In the genomic region with DNA sequence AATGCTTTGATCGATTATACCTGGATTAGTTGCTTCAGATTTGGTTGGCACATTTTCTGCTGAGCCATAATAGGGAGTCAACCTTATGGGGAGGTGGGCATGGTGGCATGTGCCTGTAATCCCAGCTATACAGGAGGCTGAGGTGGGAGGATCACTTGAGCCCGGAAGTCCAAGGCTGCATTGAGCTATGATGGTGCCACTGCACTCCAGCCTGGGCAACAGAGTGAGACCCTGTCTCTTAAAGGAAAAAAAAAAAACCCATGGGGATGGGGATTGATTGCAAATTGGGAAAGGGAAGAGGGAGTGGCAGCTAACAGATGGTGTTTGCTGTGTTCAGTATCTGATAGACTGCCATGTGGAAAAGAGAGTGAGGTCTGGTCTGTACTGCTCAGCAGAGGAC, we compare ENCODE assay signal across 12 cellular contexts. TPM values are rescaled to one million over a fixed set of nuclear protein-coding genes. Genes with fewer than 3 reads are reported as not detected.
DNase-seq lines count a peak whose midpoint lies in the region; ATAC-seq, FAIRE-seq and TF ChIP-seq lines count a peak whose summit lies in the region.
"Had no signal": no experiment of that assay in that cellular context is flagged by ENCODE, and none has a peak within 500 bp of the region (broad histone marks: within the 10 kb centered on the region; RNA-seq: fewer than 3 reads in every experiment).

No MANE protein-coding gene starts in this region.

- H3K27me3 Mint-ChIP-seq in activated T-cell treated with anti-CD3 and anti-CD28 coated beads, Interleukin-2, amount 50 U/mL, for 4 hours (ENCODE audit: low read depth): no peaks in the 10 kb centered on the region
- H3K27me3 Mint-ChIP-seq in HFFc6 (ENCODE audit: insufficient read depth) (peaks cover 3% of the 10 kb centered on the region), natural killer cell (ENCODE audit: low read depth in 2 of 2) (no peaks in the 10 kb centered on the region)
- H3K27me3 Mint-ChIP-seq in activated T-helper 1 cell treated with anti-CD3 and anti-CD28 coated beads, Interleukin-12 subunit alpha, Interleukin-12 subunit beta, Interleukin-2, Interleukin-4 antibody, amounts not matched to agents 30 ng/mL and 10 ng/mL and 1 ng/mL, durations not matched to agents 14 hours and 24 hours and 36 hours (ENCODE audit: insufficient read depth): no peaks in the 10 kb centered on the region

- no peak for TF ChIP-seq CTCF in HFFc6 (IDR thresholded peaks at IDR 0.05)
- no peak for TF ChIP-seq CTCF in natural killer cell (IDR thresholded peaks at IDR 0.05)

- FAIRE-seq in HTR-8/SVneo (lab: Jason Lieb, UNC): no peak

- H3K4me3 Mint-ChIP-seq in activated T-cell treated with anti-CD3 and anti-CD28 coated beads, Interleukin-2, amount 50 U/mL, for 4 hours: peak overlapping the region; percentile 47
- H3K4me3 Mint-ChIP-seq in HFFc6 (no peak overlapping the region), natural killer cell (peak overlapping the region; percentile 76)
- peak overlapping the region; percentile 32 for H3K4me3 Mint-ChIP-seq in activated T-helper 1 cell treated with anti-CD3 and anti-CD28 coated beads, Interleukin-12 subunit alpha, Interleukin-12 subunit beta, Interleukin-2, Interleukin-4 antibody, amounts not matched to agents 30 ng/mL and 10 ng/mL and 1 ng/mL, durations not matched to agents 14 hours and 24 hours and 36 hours

- DNase-seq in activated T-cell treated with anti-CD3 and anti-CD28 coated beads, Interleukin-2, amount 50 U/mL, for 4 hours: no peak
- DNase-seq in activated T-cell treated with anti-CD3 and anti-CD28 coated beads for 4 hours (no peak), HFFc6 (no peak), natural killer cell (no peak), HTR-8/SVneo (ENCODE audit: insufficient read length, low spot score) (no peak), COR-L47 (lab: John Stamatoyannopoulos, UW) (no peak)
- no peak for DNase-seq in activated T-helper 1 cell treated with anti-CD3 and anti-CD28 coated beads, Interleukin-12 subunit alpha, Interleukin-12 subunit beta, Interleukin-2, Interleukin-4 antibody, amounts not matched to agents 30 ng/mL and 10 ng/mL and 1 ng/mL, durations not matched to agents 14 hours and 24 hours and 36 hours (ENCODE audit: low spot score)
- DNase-seq: GM23248, mesenchymal stem cell, NCI-H2029 treated with DMSO at 0.1 percent for 48 hours, NCI-H526 had no signal

- H3K27ac Mint-ChIP-seq in HFFc6 (peak overlapping the region; percentile 70), natural killer cell (peak overlapping the region; percentile 83 to 99)
- peak overlapping the region; percentile 65 for H3K27ac Mint-ChIP-seq in activated T-helper 1 cell treated with anti-CD3 and anti-CD28 coated beads, Interleukin-12 subunit alpha, Interleukin-12 subunit beta, Interleukin-2, Interleukin-4 antibody, amounts not matched to agents 30 ng/mL and 10 ng/mL and 1 ng/mL, durations not matched to agents 14 hours and 24 hours and 36 hours

- H3K36me3 Mint-ChIP-seq in activated T-cell treated with anti-CD3 and anti-CD28 coated beads, Interleukin-2, amount 50 U/mL, for 4 hours (ENCODE audit: insufficient read depth): peaks cover 20% of the 10 kb centered on the region
- H3K36me3 Mint-ChIP-seq in HFFc6 (ENCODE audit: low read depth) (peaks cover 33% of the 10 kb centered on the region), natural killer cell (no peaks in the 10 kb centered on the region)
- H3K36me3 Mint-ChIP-seq in activated T-helper 1 cell treated with anti-CD3 and anti-CD28 coated beads, Interleukin-12 subunit alpha, Interleukin-12 subunit beta, Interleukin-2, Interleukin-4 antibody, amounts not matched to agents 30 ng/mL and 10 ng/mL and 1 ng/mL, durations not matched to agents 14 hours and 24 hours and 36 hours (ENCODE audit: low read depth): peaks cover 34% of the 10 kb centered on the region

- no peaks in the 10 kb centered on the region for H3K9me3 Mint-ChIP-seq in activated T-cell treated with anti-CD3 and anti-CD28 coated beads, Interleukin-2, amount 50 U/mL, for 4 hours
- H3K9me3 Mint-ChIP-seq in HFFc6: no peaks in the 10 kb centered on the region
- no peaks in the 10 kb centered on the region for H3K9me3 Mint-ChIP-seq in activated T-helper 1 cell treated with anti-CD3 and anti-CD28 coated beads, Interleukin-12 subunit alpha, Interleukin-12 subunit beta, Interleukin-2, Interleukin-4 antibody, amounts not matched to agents 30 ng/mL and 10 ng/mL and 1 ng/mL, durations not matched to agents 14 hours and 24 hours and 36 hours
- H3K9me3 Mint-ChIP-seq in natural killer cell: no peaks in the 10 kb centered on the region

- intact Hi-C loops in activated T-helper 1 cell treated with anti-CD3 and anti-CD28 coated beads, Interleukin-12 subunit alpha, Interleukin-12 subunit beta, Interleukin-2, Interleukin-4 antibody, amounts not matched to agents 30 ng/mL and 10 ng/mL and 1 ng/mL, durations not matched to agents 14 hours and 24 hours and 36 hours (cut with micrococcal nuclease): loop anchor here (5.0 kb wide), 1 partner anchor 1603 kb away; no protein-coding TSS in a partner anchor
- intact Hi-C loops in natural killer cell (cut with micrococcal nuclease): no loop called here

- peaks cover 68% of the 10 kb centered on the region for H3K4me1 Mint-ChIP-seq in activated T-cell treated with anti-CD3 and anti-CD28 coated beads, Interleukin-2, amount 50 U/mL, for 4 hours (ENCODE audit: low read depth)
- H3K4me1 Mint-ChIP-seq in HFFc6 (ENCODE audit: low read depth) (peaks cover 77% of the 10 kb centered on the region), natural killer cell (peaks cover 66 to 69% of the 10 kb centered on the region in 2 donors)
- peaks cover 73% of the 10 kb centered on the region for H3K4me1 Mint-ChIP-seq in activated T-helper 1 cell treated with anti-CD3 and anti-CD28 coated beads, Interleukin-12 subunit alpha, Interleukin-12 subunit beta, Interleukin-2, Interleukin-4 antibody, amounts not matched to agents 30 ng/mL and 10 ng/mL and 1 ng/mL, durations not matched to agents 14 hours and 24 hours and 36 hours (ENCODE audit: low read depth)

- no peak for ATAC-seq in activated T-cell treated with anti-CD3 and anti-CD28 coated beads, Interleukin-2, amount 50 U/mL, for 4 hours
- peak in 1 of 3 donors; percentile 25 for ATAC-seq in natural killer cell
- no peak for ATAC-seq in HG02642 (IDR thresholded peaks at IDR 0.05; ENCODE audit: poor library complexity, unreplicated experiment)

RNA-seq across cellular contexts. Expression of gene STK17A, which starts 11.1 kb away (rescaled TPM):
- total RNA-seq in activated T-cell treated with anti-CD3 and anti-CD28 coated beads, Interleukin-2, amount 50 U/mL, for 4 hours: 10 to 100 TPM; 32.0 to 40.1 (median 33.3) TPM
- total RNA-seq in HFFc6 (2021; fragmentation: NEBNext Ultra II Directional; extraction: Animal tissue kit (Norgen Biotek cat#: 25700)): 10 to 100 TPM; 59.0 to 79.2 (median 62.8) TPM
- 44.8 and 47.8 TPM in 2 replicates for total RNA-seq in activated T-helper 1 cell treated with anti-CD3 and anti-CD28 coated beads, Interleukin-12 subunit alpha, Interleukin-12 subunit beta, Interleukin-2, Interleukin-4 antibody, amounts not matched to agents 30 ng/mL and 10 ng/mL and 1 ng/mL, durations not matched to agents 14 hours and 24 hours and 36 hours
- 100 to 1,000 TPM in 2 of 3 donors, 10 to 100 TPM in 1; 92.9 to 135 (median 111) TPM for total RNA-seq in natural killer cell
